In the genomic region with DNA sequence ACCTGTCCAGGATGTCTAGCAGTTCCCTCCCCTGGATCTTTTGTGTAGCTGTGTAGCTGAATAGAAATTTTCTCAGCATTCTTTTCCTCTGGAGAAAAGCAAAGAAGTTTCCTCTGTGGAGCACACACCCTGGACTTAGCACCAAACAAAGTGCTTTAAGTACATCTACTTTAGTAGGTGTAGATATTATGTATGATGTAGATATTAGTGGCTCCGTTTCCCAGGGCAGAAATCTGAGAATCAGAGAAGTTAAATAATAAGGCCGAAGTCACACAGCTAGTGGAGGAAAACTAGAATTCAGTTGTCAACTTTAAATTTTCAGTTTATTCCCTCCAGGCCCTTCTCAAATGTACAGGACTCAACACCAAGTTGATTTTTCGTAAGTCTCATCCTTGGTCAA, we compare ENCODE assay signal across 17 cellular contexts.
A peak's percentile ranks its signal among the peaks of the same experiment; 100 is the strongest.
DNase-seq lines count a peak whose midpoint lies in the region; ATAC-seq and TF ChIP-seq lines count a peak whose summit lies in the region.
"Had no signal": no experiment of that assay in that cellular context is flagged by ENCODE, and none has a peak within 500 bp of the region (broad histone marks: within the 10 kb centered on the region; RNA-seq: fewer than 3 reads in every experiment).

No MANE protein-coding gene starts in this region.

- WGBS in thyroid gland, 2 donors = 88 to 93% methylated on average over 3 of the region's 3 CpGs

- H3K4me3 Mint-ChIP-seq in activated naive CD8-positive, alpha-beta T cell treated with anti-CD3 and anti-CD28 coated beads, Interleukin-2, amount 10 ng/mL, durations not matched to agents 7 days and 5 days = no peak overlapping the region
- H3K4me3 Mint-ChIP-seq in activated naive CD8-positive, alpha-beta T cell treated with anti-CD3 and anti-CD28 coated beads for 36 hours = no peak overlapping the region
- H3K4me3 Mint-ChIP-seq in natural killer cell = peak overlapping the region; percentile 81

- no peak for DNase-seq in activated naive CD8-positive, alpha-beta T cell treated with anti-CD3 and anti-CD28 coated beads, Interleukin-2, amount 10 ng/mL, durations not matched to agents 7 days and 5 days
- DNase-seq in activated naive CD8-positive, alpha-beta T cell treated with anti-CD3 and anti-CD28 coated beads for 36 hours = no peak
- no peak for DNase-seq in natural killer cell
- DNase-seq in thyroid gland = no peak
- DNase-seq in D341Med (ENCODE audit: low spot score) = no peak
- DNase-seq: NCI-H1092, NCI-H1417 treated with DMSO at 0.1 percent for 48 hours, NCI-H187 treated with DMSO at 0.1 percent for 48 hours, NCI-H2171 treated with DMSO at 0.1 percent for 48 hours, NCI-H345, NCI-H510A treated with DMSO at 0.1 percent for 48 hours, SK-N-SH, SW 1271 had no signal

- peaks cover 11% of the 10 kb centered on the region for H3K4me1 Mint-ChIP-seq in activated naive CD8-positive, alpha-beta T cell treated with anti-CD3 and anti-CD28 coated beads, Interleukin-2, amount 10 ng/mL, durations not matched to agents 7 days and 5 days
- H3K4me1 Mint-ChIP-seq in activated naive CD8-positive, alpha-beta T cell treated with anti-CD3 and anti-CD28 coated beads for 36 hours = peaks cover 4% of the 10 kb centered on the region
- H3K4me1 Mint-ChIP-seq in natural killer cell = peaks cover 54 to 58% of the 10 kb centered on the region in 2 donors

- no peak for ATAC-seq in activated naive CD8-positive, alpha-beta T cell treated with anti-CD3 and anti-CD28 coated beads, Interleukin-2, amount 10 ng/mL, durations not matched to agents 7 days and 5 days (ENCODE audit: low read depth)
- no peak for ATAC-seq in natural killer cell
- no peak for ATAC-seq in GM21723 (IDR thresholded peaks at IDR 0.05; ENCODE audit: unreplicated experiment)
- ATAC-seq: HCT116, HepG2 had no signal

- peaks cover 3% of the 10 kb centered on the region for H3K9me3 Mint-ChIP-seq in activated naive CD8-positive, alpha-beta T cell treated with anti-CD3 and anti-CD28 coated beads, Interleukin-2, amount 10 ng/mL, durations not matched to agents 7 days and 5 days
- H3K9me3 Mint-ChIP-seq in activated naive CD8-positive, alpha-beta T cell treated with anti-CD3 and anti-CD28 coated beads for 36 hours = no peaks in the 10 kb centered on the region
- no peaks in the 10 kb centered on the region for H3K9me3 Mint-ChIP-seq in natural killer cell

- H3K4me3 ChIP-seq in thyroid gland (replicated peaks in 1 of 3) = no peak overlapping the region

- H3K9me3 ChIP-seq in KOPT-K1 (ENCODE audit: insufficient read depth, low read length, poor library complexity, severe bottlenecking) (peaks cover 18% of the 10 kb centered on the region), thyroid gland (no peaks in the 10 kb centered on the region)
- H3K9me3 ChIP-seq: SK-N-SH had no signal

- peak overlapping the region; percentile 79 for H3K27ac ChIP-seq in KOPT-K1 (ENCODE audit: low read depth, low read length, poor library complexity, severe bottlenecking)
- no peak overlapping the region for H3K27ac ChIP-seq in thyroid gland

- H3K27me3 ChIP-seq in thyroid gland = no peaks in the 10 kb centered on the region

- POLR2A ChIA-PET in activated naive CD8-positive, alpha-beta T cell treated with anti-CD3 and anti-CD28 coated beads, Interleukin-2, amount 10 ng/mL, durations not matched to agents 7 days and 5 days (lab: Charles Lee) = interaction anchor here (1.0 kb wide), 1 partner anchor 51 kb away, joined by 4 read pairs; no protein-coding TSS in a partner anchor

- no peak for TF ChIP-seq CTCF in natural killer cell (IDR thresholded peaks at IDR 0.05)
- TF ChIP-seq CTCF in thyroid gland (IDR thresholded peaks at IDR 0.05) = no peak

- H3K36me3 ChIP-seq in KOPT-K1 (ENCODE audit: insufficient read depth, low read length) = no peaks in the 10 kb centered on the region
- no peaks in the 10 kb centered on the region for H3K36me3 ChIP-seq in thyroid gland

- TF ChIP-seq POLR2A in thyroid gland (IDR thresholded peaks at IDR 0.05) = no peak

- H3K27me3 Mint-ChIP-seq in activated naive CD8-positive, alpha-beta T cell treated with anti-CD3 and anti-CD28 coated beads, Interleukin-2, amount 10 ng/mL, durations not matched to agents 7 days and 5 days = peaks cover 7% of the 10 kb centered on the region
- no peaks in the 10 kb centered on the region for H3K27me3 Mint-ChIP-seq in activated naive CD8-positive, alpha-beta T cell treated with anti-CD3 and anti-CD28 coated beads for 36 hours
- no peaks in the 10 kb centered on the region for H3K27me3 Mint-ChIP-seq in natural killer cell (ENCODE audit: low read depth in 2 of 2)

- intact Hi-C loops in natural killer cell (cut with micrococcal nuclease) (loop anchor here (5.0 kb wide), 1 partner anchor 47 kb away; no protein-coding TSS in a partner anchor), thyroid gland (cut with DNase I) (no loop called here)

- peaks cover 7% of the 10 kb centered on the region for H3K36me3 Mint-ChIP-seq in activated naive CD8-positive, alpha-beta T cell treated with anti-CD3 and anti-CD28 coated beads, Interleukin-2, amount 10 ng/mL, durations not matched to agents 7 days and 5 days
- no peaks in the 10 kb centered on the region for H3K36me3 Mint-ChIP-seq in activated naive CD8-positive, alpha-beta T cell treated with anti-CD3 and anti-CD28 coated beads for 36 hours
- H3K36me3 Mint-ChIP-seq in natural killer cell = no peaks in the 10 kb centered on the region

- peak overlapping the region; percentile 72 for H3K27ac Mint-ChIP-seq in activated naive CD8-positive, alpha-beta T cell treated with anti-CD3 and anti-CD28 coated beads, Interleukin-2, amount 10 ng/mL, durations not matched to agents 7 days and 5 days
- no peak overlapping the region for H3K27ac Mint-ChIP-seq in activated naive CD8-positive, alpha-beta T cell treated with anti-CD3 and anti-CD28 coated beads for 36 hours
- H3K27ac Mint-ChIP-seq in natural killer cell = peak overlapping the region; percentile 78 to 85

- no peaks in the 10 kb centered on the region for H3K4me1 ChIP-seq in thyroid gland
